13 cellular contexts compared by ENCODE assay signal in the genomic region with DNA sequence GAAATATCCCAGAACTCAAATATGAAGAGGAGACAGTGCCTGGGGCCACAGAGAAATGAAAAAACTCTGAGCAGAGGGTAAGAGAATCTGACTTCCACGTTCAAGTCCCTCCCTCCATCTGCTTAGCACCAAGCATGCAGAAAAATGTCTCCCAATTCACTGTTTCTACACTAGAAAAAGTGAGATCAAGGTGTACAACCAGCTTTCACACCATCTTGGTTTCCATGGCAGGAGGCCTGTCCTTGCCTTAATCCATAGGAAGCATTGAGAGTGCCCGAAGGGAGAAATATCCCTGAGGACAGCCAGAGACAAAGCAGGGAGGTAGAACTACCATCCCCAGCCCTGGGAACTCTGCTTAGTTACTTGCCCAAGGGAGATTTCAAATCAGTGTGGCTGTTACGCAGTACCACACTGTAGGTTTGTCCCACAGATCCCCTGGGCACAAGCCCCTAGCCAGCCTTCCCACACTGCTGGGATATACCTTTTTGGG.
DNase-seq lines count a peak whose midpoint lies in the region; ATAC-seq and TF ChIP-seq lines count a peak whose summit lies in the region.
"Had no signal": no experiment of that assay in that cellular context is flagged by ENCODE, and none has a peak within 500 bp of the region (broad histone marks: within the 10 kb centered on the region; RNA-seq: fewer than 3 reads in every experiment).

No MANE protein-coding gene starts in this region.

- H3K9me3 ChIP-seq in BLaER1 treated with 17β-estradiol and CSF1 and Interleukin-3, amounts not matched to agents 10 nM and 100 nM (replicated peaks in 1 of 11): peaks cover 0 to 1% (median 0%) of the 10 kb centered on the region in 11 experiments; a peak in 2 of 22 replicates
- H3K9me3 ChIP-seq: HAP-1, psoas muscle had no signal

- H3K9ac ChIP-seq in BLaER1 treated with 17β-estradiol and CSF1 and Interleukin-3, amounts not matched to agents 10 nM and 100 nM: peak overlapping the region in 9 of 11 experiments; percentile 2 to 50 (median 25); a peak in 11 of 22 replicates

- no peaks in the 10 kb centered on the region for H4K20me1 ChIP-seq in BLaER1 treated with 17β-estradiol and CSF1 and Interleukin-3, amounts not matched to agents 10 nM and 100 nM

- peaks cover 50% of the 10 kb centered on the region for H3K4me1 Mint-ChIP-seq in activated T-helper 17 cell treated with anti-CD3 and anti-CD28 coated beads, Interleukin-2, amount 50 U/mL, for 72 hours
- H3K4me1 Mint-ChIP-seq in naive thymus-derived CD8-positive, alpha-beta T cell: peaks cover 46 to 90% (median 74%) of the 10 kb centered on the region in 4 donors

- H3K27me3 ChIP-seq in BLaER1 treated with 17β-estradiol and CSF1 and Interleukin-3, amounts not matched to agents 10 nM and 100 nM: no peaks in the 10 kb centered on the region
- H3K27me3 ChIP-seq in dorsolateral prefrontal cortex: peaks cover 0 to 3% (median 0%) of the 10 kb centered on the region in 45 donors

- intact Hi-C loops in dorsolateral prefrontal cortex (cut with DNase I): no loop called here

- peak overlapping the region; percentile 89 for H3K27ac Mint-ChIP-seq in activated T-helper 17 cell treated with anti-CD3 and anti-CD28 coated beads, Interleukin-2, amount 50 U/mL, for 72 hours
- peak overlapping the region; percentile 87 to 97 (median 94) for H3K27ac Mint-ChIP-seq in naive thymus-derived CD8-positive, alpha-beta T cell

- H3K27ac ChIP-seq in BLaER1 treated with 17β-estradiol and CSF1 and Interleukin-3, amounts not matched to agents 10 nM and 100 nM: peak overlapping the region in 5 of 11 experiments; percentile 3 to 32 (median 26); a peak in 5 of 22 replicates
- H3K27ac ChIP-seq in caudate nucleus (ENCODE audit: low read depth, low read length): no peak overlapping the region
- no peak overlapping the region for H3K27ac ChIP-seq in dorsolateral prefrontal cortex
- H3K27ac ChIP-seq: psoas muscle had no signal

- peaks cover 13 to 55% (median 36%) of the 10 kb centered on the region in 10 experiments for H3K4me1 ChIP-seq in BLaER1 treated with 17β-estradiol and CSF1 and Interleukin-3, amounts not matched to agents 10 nM and 100 nM
- H3K4me1 ChIP-seq: HAP-1, psoas muscle had no signal

- ATAC-seq in GM19324 (IDR thresholded peaks at IDR 0.05; ENCODE audit: low FRiP score, unreplicated experiment): peak; percentile 30
- peak; percentile 25 for ATAC-seq in activated T-helper 17 cell treated with anti-CD3 and anti-CD28 coated beads, Interleukin-2, amount 50 U/mL, for 72 hours (replicated peaks)
- ATAC-seq in naive thymus-derived CD8-positive, alpha-beta T cell: peak in 1 of 2 donors; percentile 7
- ATAC-seq in GM21717 (IDR thresholded peaks at IDR 0.05; ENCODE audit: unreplicated experiment): no peak
- ATAC-seq: psoas muscle had no signal

- H3K4me2 ChIP-seq in BLaER1 treated with 17β-estradiol and CSF1 and Interleukin-3, amounts not matched to agents 10 nM and 100 nM: peak overlapping the region; percentile 62 to 94 (median 75)

- H3K36me3 Mint-ChIP-seq in activated T-helper 17 cell treated with anti-CD3 and anti-CD28 coated beads, Interleukin-2, amount 50 U/mL, for 72 hours (ENCODE audit: low read depth): peaks cover 13% of the 10 kb centered on the region
- H3K36me3 Mint-ChIP-seq in naive thymus-derived CD8-positive, alpha-beta T cell: peaks cover 28 to 56% (median 56%) of the 10 kb centered on the region in 3 donors

- H3K4me3 Mint-ChIP-seq in activated T-helper 17 cell treated with anti-CD3 and anti-CD28 coated beads, Interleukin-2, amount 50 U/mL, for 72 hours: peak overlapping the region; percentile 89
- H3K4me3 Mint-ChIP-seq in naive thymus-derived CD8-positive, alpha-beta T cell: peak overlapping the region; percentile 63 to 88 (median 82)

- POLR2A ChIA-PET in naive thymus-derived CD8-positive, alpha-beta T cell (lab: Charles Lee): interaction anchor here (0.7 to 5.0 kb wide), 14 partner anchors 9 to 106 kb away, joined by 3 to 50 read pairs (median 6); partner anchors contain the start of gene SCML4

- H3K4me3 ChIP-seq in BLaER1 treated with 17β-estradiol and CSF1 and Interleukin-3, amounts not matched to agents 10 nM and 100 nM: peak overlapping the region in 2 of 10 experiments; percentile 17 to 36; a peak in 3 of 20 replicates
- H3K4me3 ChIP-seq in dorsolateral prefrontal cortex: no peak overlapping the region
- H3K4me3 ChIP-seq: HAP-1, psoas muscle had no signal

- H3K9me3 Mint-ChIP-seq in activated T-helper 17 cell treated with anti-CD3 and anti-CD28 coated beads, Interleukin-2, amount 50 U/mL, for 72 hours: no peaks in the 10 kb centered on the region
- H3K9me3 Mint-ChIP-seq in naive thymus-derived CD8-positive, alpha-beta T cell: peaks cover 0 to 5% (median 0%) of the 10 kb centered on the region in 9 donors

- no peak for TF ChIP-seq CTCF in dorsolateral prefrontal cortex (IDR thresholded peaks at IDR 0.05 in 54 of 56, conservative IDR thresholded peaks at IDR 0.05 in 2 of 56; ENCODE audit: low read depth in 1 of 56, partially characterized antibody in 56 of 56)

- H3K36me3 ChIP-seq in BLaER1 treated with 17β-estradiol and CSF1 and Interleukin-3, amounts not matched to agents 10 nM and 100 nM: no peaks in the 10 kb centered on the region
- H3K36me3 ChIP-seq: HAP-1 had no signal

- no peak for DNase-seq in naive thymus-derived CD8-positive, alpha-beta T cell
- DNase-seq in caudate nucleus (lab: John Stamatoyannopoulos, UW) (no peak), dorsolateral prefrontal cortex (no peak)
- DNase-seq in stimulated activated CD4-positive, alpha-beta T cell treated with anti-CD3 and anti-CD28 coated beads, Interleukin-2, amount 100 ng/mL, for 48 hours: no peak
- DNase-seq: Calu3, IMR-90, NCI-H187, psoas muscle had no signal

- H3K27me3 Mint-ChIP-seq in activated T-helper 17 cell treated with anti-CD3 and anti-CD28 coated beads, Interleukin-2, amount 50 U/mL, for 72 hours: no peaks in the 10 kb centered on the region
- no peaks in the 10 kb centered on the region for H3K27me3 Mint-ChIP-seq in naive thymus-derived CD8-positive, alpha-beta T cell
